8 cellular contexts compared by ENCODE assay signal in genomic region chr3:49787182-49787464, GRCh38. TPM values are rescaled to one million over a fixed set of nuclear protein-coding genes. Genes with fewer than 3 reads are reported as not detected.
A peak's percentile ranks its signal among the peaks of the same experiment; 100 is the strongest.
DNase-seq lines count a peak whose midpoint lies in the region; ATAC-seq and TF ChIP-seq lines count a peak whose summit lies in the region.

No MANE protein-coding gene starts in this region.

- no peaks in the 10 kb centered on the region for H3K36me3 Mint-ChIP-seq in natural killer cell

- no peak for TF ChIP-seq CTCF in AG04449 (IDR thresholded peaks at IDR 0.05; ENCODE audit: insufficient read depth, low read length, missing control alignments)
- no peak for TF ChIP-seq CTCF in colonic mucosa (IDR thresholded peaks at IDR 0.05)
- TF ChIP-seq CTCF in natural killer cell (IDR thresholded peaks at IDR 0.05): no peak

- peaks cover 0 to 5% of the 10 kb centered on the region in 2 donors for H3K27me3 Mint-ChIP-seq in natural killer cell (ENCODE audit: low read depth in 2 of 2)

- intact Hi-C loops in colonic mucosa (cut with DNase I): no loop called here
- intact Hi-C loops in natural killer cell (cut with micrococcal nuclease): loop anchor here (2.0 kb wide), 1 partner anchor 16 kb away; the partner anchor contains the start of gene INKA1

- CTCF ChIA-PET in AG04449 (lab: Yijun Ruan, JAX): interaction anchor here (1.2 to 4.0 kb wide), 4 partner anchors 15 to 84 kb away, joined by 3 to 48 read pairs (median 10); partner anchors contain the start of genes CDHR4 and INKA1
- CTCF ChIA-PET in HEK293T (lab: Yijun Ruan, JAX): no interaction called here

- DNase-seq in AG04449 (ENCODE audit: low read depth, low spot score) (no peak), colonic mucosa (peak; percentile 41), natural killer cell (no peak), HEK293T (ENCODE audit: extremely low spot score) (no peak), SW480 (ENCODE audit: low spot score) (no peak)
- DNase-seq in Jurkat, Clone E6-1 (ENCODE audit: low read depth, low spot score): no peak

- peak overlapping the region; percentile 85 to 89 for H3K9ac ChIP-seq in colonic mucosa (ENCODE audit: low read depth in 2 of 2, low read length in 2 of 2)

- H3K36me3 ChIP-seq in colonic mucosa: no peaks in the 10 kb centered on the region

- H3K27me3 ChIP-seq in colonic mucosa: no peaks in the 10 kb centered on the region

- H3K4me3 Mint-ChIP-seq in natural killer cell: peak overlapping the region; percentile 92

- H3K9me3 ChIP-seq in colonic mucosa: no peaks in the 10 kb centered on the region

- H3K4me3 ChIP-seq in AG04449 (ENCODE audit: low read depth, low read length): peak overlapping the region; percentile 61
- H3K4me3 ChIP-seq in Jurkat, Clone E6-1 (ENCODE audit: low read length): peak overlapping the region; percentile 91
- H3K4me3 ChIP-seq in colonic mucosa: no peak overlapping the region

- no peaks in the 10 kb centered on the region for H3K9me3 Mint-ChIP-seq in natural killer cell

- no peaks in the 10 kb centered on the region for H3K4me1 ChIP-seq in colonic mucosa

- ATAC-seq in natural killer cell (no peak), GM18907 (IDR thresholded peaks at IDR 0.05; ENCODE audit: unreplicated experiment) (no peak), GM19023 (IDR thresholded peaks at IDR 0.05; ENCODE audit: unreplicated experiment) (no peak)

- peak overlapping the region; percentile 97 to 98 for H3K27ac Mint-ChIP-seq in natural killer cell

- POLR2A ChIA-PET in AG04449 (lab: Yijun Ruan, JAX): interaction anchor here (1.8 kb wide), 1 partner anchor 16 kb away, joined by 8 read pairs; the partner anchor contains the start of gene INKA1
- POLR2A ChIA-PET in HEK293T (lab: Yijun Ruan, JAX): interaction anchor here (1.2 to 1.4 kb wide), 2 partner anchors 18 to 63 kb away, joined by 3 to 7 read pairs; partner anchors contain the start of gene GMPPB

- H3K4me1 Mint-ChIP-seq in natural killer cell: peaks cover 18 to 20% of the 10 kb centered on the region in 2 donors

- peak overlapping the region; percentile 91 for H3K27ac ChIP-seq in colonic mucosa

TF ChIP-seq in HEK293T, 16 proteins besides CTCF, POLR2A, EP300 and RAD21:
- TF ChIP-seq L3MBTL2 (conservative IDR thresholded peaks at IDR 0.05) (no peak), FOXM1 (IDR thresholded peaks at IDR 0.05; ENCODE audit: borderline replicate concordance) (no peak), LEF1 (IDR thresholded peaks at IDR 0.05; ENCODE audit: borderline replicate concordance) (no peak), HDGF (IDR thresholded peaks at IDR 0.05; ENCODE audit: borderline replicate concordance) (no peak), SP1 (IDR thresholded peaks at IDR 0.05) (no peak), ZNF384 (IDR thresholded peaks at IDR 0.05) (no peak), SUZ12 (IDR thresholded peaks at IDR 0.05) (no peak), ELF4 (IDR thresholded peaks at IDR 0.05) (no peak), ARNT (IDR thresholded peaks at IDR 0.05) (no peak), TARDBP (IDR thresholded peaks at IDR 0.05) (no peak), FOXK2 (IDR thresholded peaks at IDR 0.05) (no peak), CTBP1 (IDR thresholded peaks at IDR 0.05; ENCODE audit: borderline replicate concordance) (no peak), FOXA1 (IDR thresholded peaks at IDR 0.05) (no peak), NFRKB (IDR thresholded peaks at IDR 0.05) (no peak), BHLHE40 (IDR thresholded peaks at IDR 0.05; ENCODE audit: borderline replicate concordance) (no peak), PKNOX1 (IDR thresholded peaks at IDR 0.05) (no peak)

RNA-seq across cellular contexts. Expression of gene IP6K1, which starts 0.8 kb away (rescaled TPM):
- polyA plus RNA-seq in Jurkat, Clone E6-1 (2012; ENCODE audit: insufficient read depth, insufficient read length): 39.8 TPM
- total RNA-seq in colonic mucosa: 10 to 100 TPM; 26.8 to 33.7 TPM
- 10 to 100 TPM; 53.7 to 68.7 (median 57.9) TPM for total RNA-seq in natural killer cell

RNA-seq across cellular contexts. Expression of gene CDHR4, which starts 12.6 kb away (rescaled TPM):
- not detected for polyA plus RNA-seq in Jurkat, Clone E6-1 (2012; ENCODE audit: insufficient read depth, insufficient read length)
- total RNA-seq in colonic mucosa (not detected), natural killer cell (under 1 TPM in 1 of 3 donors, not detected in 2; 0.30 TPM)

RNA-seq across cellular contexts. Expression of gene INKA1, which starts 15.9 kb away (rescaled TPM):
- polyA plus RNA-seq in Jurkat, Clone E6-1 (2012; ENCODE audit: insufficient read depth, insufficient read length): 3.4 TPM
- total RNA-seq in colonic mucosa (under 1 TPM; 0.57 to 0.88 TPM), natural killer cell (under 1 TPM in 2 of 3 donors, not detected in 1; 0.52 to 0.83 TPM)

RNA-seq across cellular contexts. Expression of gene UBA7, which starts 26.6 kb away (rescaled TPM):
- 3.9 TPM for polyA plus RNA-seq in Jurkat, Clone E6-1 (2012; ENCODE audit: insufficient read depth, insufficient read length)
- 10 to 100 TPM; 67.4 to 88.3 TPM for total RNA-seq in colonic mucosa
- total RNA-seq in natural killer cell: 100 to 1,000 TPM; 283 to 358 (median 336) TPM
